ENCODE assay signal across 1 cellular context in the genomic region with DNA sequence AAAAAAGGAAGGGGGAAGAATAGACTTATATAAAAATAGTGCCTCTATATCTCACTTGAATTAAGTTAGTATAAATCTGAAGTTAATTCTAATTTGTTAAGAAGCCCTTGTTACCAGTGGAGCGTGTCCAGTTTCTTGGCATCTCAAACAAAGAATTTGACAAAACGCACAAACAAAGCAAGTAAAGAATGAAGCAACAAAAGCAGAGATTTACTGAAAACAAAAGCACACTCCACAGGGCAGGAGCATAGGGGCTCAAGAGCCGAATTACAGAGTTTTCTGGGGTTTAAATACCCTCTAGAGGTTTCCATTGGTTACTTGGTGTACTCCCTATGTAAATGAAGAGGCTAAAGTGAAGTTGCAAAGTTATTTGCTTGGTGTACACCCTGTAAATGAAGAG.
TF ChIP-seq lines count a peak whose summit lies in the region.

No MANE protein-coding gene starts in this region.

TF ChIP-seq in K562, 482 proteins besides CTCF, POLR2A, EP300 and RAD21 (continued from another document):
- TF ChIP-seq TAF7 (tag; IDR thresholded peaks at IDR 0.05) (no peak), MCM3 (IDR thresholded peaks at IDR 0.05) (no peak), ZKSCAN8 (CRISPR knock-in tag; IDR thresholded peaks at IDR 0.05) (no peak), BCOR (IDR thresholded peaks at IDR 0.05) (no peak), ZNF143 (CRISPR knock-in tag; IDR thresholded peaks at IDR 0.05) (no peak), ZFPM2 (CRISPR knock-in tag; IDR thresholded peaks at IDR 0.05) (no peak), WHSC1 (IDR thresholded peaks at IDR 0.05; ENCODE audit: low read length) (no peak)
- TF ChIP-seq, protein P1, sequence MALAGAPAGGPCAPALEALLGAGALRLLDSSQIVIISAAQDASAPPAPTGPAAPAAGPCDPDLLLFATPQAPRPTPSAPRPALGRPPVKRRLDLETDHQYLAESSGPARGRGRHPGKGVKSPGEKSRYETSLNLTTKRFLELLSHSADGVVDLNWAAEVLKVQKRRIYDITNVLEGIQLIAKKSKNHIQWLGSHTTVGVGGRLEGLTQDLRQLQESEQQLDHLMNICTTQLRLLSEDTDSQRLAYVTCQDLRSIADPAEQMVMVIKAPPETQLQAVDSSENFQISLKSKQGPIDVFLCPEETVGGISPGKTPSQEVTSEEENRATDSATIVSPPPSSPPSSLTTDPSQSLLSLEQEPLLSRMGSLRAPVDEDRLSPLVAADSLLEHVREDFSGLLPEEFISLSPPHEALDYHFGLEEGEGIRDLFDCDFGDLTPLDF (CRISPR knock-in tag; IDR thresholded peaks at IDR 0.05) = no peak
TF ChIP-seq in K562: peak in this region for 0.
